ENCODE assay signal across 8 cellular contexts in genomic region chr22:43186272-43187170, GRCh38.
DNase-seq lines count a peak whose midpoint lies in the region; ATAC-seq lines count a peak whose summit lies in the region.

Gene TTLL12 (minus strand): TSS chr22:43187134. CDS start chr22:43187069, 65 bp downstream.

- H3K27ac Mint-ChIP-seq in T-helper 1 cell treated with Interleukin-12 subunit alpha and Interleukin-12 subunit beta and Interleukin-4 antibody, amounts not matched to agents 30 μg/mL and 1 μg/mL, for 36 hours: peak within 1 kb of the TSS; percentile 93

- H3K27me3 Mint-ChIP-seq in T-helper 1 cell treated with Interleukin-12 subunit alpha and Interleukin-12 subunit beta and Interleukin-4 antibody, amounts not matched to agents 30 μg/mL and 1 μg/mL, for 36 hours (ENCODE audit: low read depth): peaks cover 5% of the 10 kb centered on the region

- peaks cover 3% of the 10 kb centered on the region for H3K9me3 Mint-ChIP-seq in T-helper 1 cell treated with Interleukin-12 subunit alpha and Interleukin-12 subunit beta and Interleukin-4 antibody, amounts not matched to agents 30 μg/mL and 1 μg/mL, for 36 hours

- ATAC-seq in GM19025 (IDR thresholded peaks at IDR 0.05; ENCODE audit: low read depth, unreplicated experiment): peak; percentile 42
- peak; percentile 40 for ATAC-seq in HG03571 (IDR thresholded peaks at IDR 0.05; ENCODE audit: unreplicated experiment)
- ATAC-seq in GM21717 (IDR thresholded peaks at IDR 0.05; ENCODE audit: unreplicated experiment): no peak

- peaks cover 8% of the 10 kb centered on the region for H3K36me3 Mint-ChIP-seq in T-helper 1 cell treated with Interleukin-12 subunit alpha and Interleukin-12 subunit beta and Interleukin-4 antibody, amounts not matched to agents 30 μg/mL and 1 μg/mL, for 36 hours (ENCODE audit: low read depth)

- peak within 1 kb of the TSS; percentile 80 for H3K4me3 Mint-ChIP-seq in T-helper 1 cell treated with Interleukin-12 subunit alpha and Interleukin-12 subunit beta and Interleukin-4 antibody, amounts not matched to agents 30 μg/mL and 1 μg/mL, for 36 hours

- H3K4me1 Mint-ChIP-seq in T-helper 1 cell treated with Interleukin-12 subunit alpha and Interleukin-12 subunit beta and Interleukin-4 antibody, amounts not matched to agents 30 μg/mL and 1 μg/mL, for 36 hours (ENCODE audit: low read depth): peaks cover 25% of the 10 kb centered on the region

- DNase-seq in AG20443 (ENCODE audit: low spot score): peak; percentile 89
- DNase-seq in astrocyte of the hippocampus (ENCODE audit: low read depth, low spot score): peak; percentile 85
- peak in 35 of 51 donors; percentile 5 to 68 (median 49) for DNase-seq in hypothalamus (lab: John Stamatoyannopoulos, UW)
- peak; percentile 66 for DNase-seq in retina
